In the genomic region with DNA sequence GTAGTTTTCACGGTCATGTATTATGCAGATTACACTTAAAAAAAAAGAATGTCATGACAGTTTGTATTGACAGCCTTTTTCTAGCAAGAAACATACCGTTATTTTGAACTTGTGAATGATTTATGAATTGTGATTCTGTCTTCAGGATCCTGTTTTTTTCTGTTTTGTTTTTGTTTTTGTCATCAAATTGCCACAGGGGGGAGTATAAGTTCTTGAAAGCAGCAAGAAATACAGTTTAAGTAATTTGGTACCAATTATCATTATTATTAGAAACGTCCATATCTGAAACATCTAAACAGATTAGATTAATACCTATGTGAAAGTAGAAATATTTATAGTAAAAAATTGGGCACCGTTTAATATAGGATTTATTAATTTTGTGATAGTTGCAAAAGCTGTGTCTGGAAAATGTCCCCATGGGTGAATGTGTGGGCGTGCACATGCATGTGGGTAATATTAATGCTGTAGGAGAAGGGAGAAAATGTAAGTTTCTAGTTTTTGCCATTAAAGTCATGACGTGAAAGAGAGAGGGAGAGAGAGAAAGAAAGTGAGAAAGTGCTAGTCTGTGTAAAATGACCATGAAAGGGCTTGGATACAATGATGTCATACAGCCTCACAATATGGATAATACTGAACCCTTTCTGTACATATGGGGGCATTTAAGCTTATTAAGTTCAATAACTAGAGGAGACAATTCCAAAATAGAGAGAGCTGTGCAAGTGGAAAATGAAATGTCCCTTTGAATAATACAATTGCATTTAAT, we compare ENCODE assay signal across 16 cellular contexts. TPM values are rescaled to one million over a fixed set of nuclear protein-coding genes. Genes with fewer than 3 reads are reported as not detected.
DNase-seq lines count a peak whose midpoint lies in the region; ATAC-seq and TF ChIP-seq lines count a peak whose summit lies in the region.
"Had no signal": no experiment of that assay in that cellular context is flagged by ENCODE, and none has a peak within 500 bp of the region (broad histone marks: within the 10 kb centered on the region; RNA-seq: fewer than 3 reads in every experiment).

No MANE protein-coding gene starts in this region.

- TF ChIP-seq CTCF in GM10248 (IDR thresholded peaks at IDR 0.05; ENCODE audit: control extremely low read depth, extremely low read depth, low read depth, missing control alignments) (peak; percentile 27), OCI-LY7 (conservative IDR thresholded peaks at IDR 0.05; ENCODE audit: low read length) (peak; percentile 76), epithelial cell of proximal tubule (conservative IDR thresholded peaks at IDR 0.05; ENCODE audit: low read depth, low read length) (peak; percentile 41), progenitor cell of endocrine pancreas (IDR thresholded peaks at IDR 0.05; ENCODE audit: unreplicated experiment) (no peak)

- no peaks in the 10 kb centered on the region for H3K36me3 Mint-ChIP-seq in progenitor cell of endocrine pancreas (ENCODE audit: insufficient read depth)
- H3K36me3 Mint-ChIP-seq: activated CD8-positive, alpha-beta memory T cell treated with anti-CD3 and anti-CD28 coated beads, Interleukin-2, amount 10 ng/mL, durations not matched to agents 7 days and 5 days; activated naive CD8-positive, alpha-beta T cell treated with anti-CD3 and anti-CD28 coated beads, Interleukin-2, amount 10 ng/mL, durations not matched to agents 7 days and 5 days; mesothelial cell of epicardium had no signal

- H3K9me3 ChIP-seq in OCI-LY7 (ENCODE audit: low read length) = no peaks in the 10 kb centered on the region

- H3K4me3 ChIP-seq in OCI-LY7 (ENCODE audit: low read depth, low read length, poor library complexity, severe bottlenecking) (no peak overlapping the region), epithelial cell of proximal tubule (ENCODE audit: low read depth, low read length) (no peak overlapping the region)

- H3K27ac ChIP-seq in OCI-LY7 (ENCODE audit: low read depth, low read length, poor library complexity, severe bottlenecking) = no peak overlapping the region
- H3K27ac ChIP-seq: VCaP had no signal

- no peaks in the 10 kb centered on the region; the same call in 1 of the 2 replicates for H4K20me1 ChIP-seq in OCI-LY7 (ENCODE audit: insufficient read depth, low read length)

- H3K27me3 Mint-ChIP-seq in progenitor cell of endocrine pancreas = no peaks in the 10 kb centered on the region

- H2AFZ ChIP-seq in OCI-LY7 (ENCODE audit: low read length) = peak overlapping the region; percentile 22; the same call in 1 of the 2 replicates

- no peak for ATAC-seq in GM21447 (IDR thresholded peaks at IDR 0.05; ENCODE audit: unreplicated experiment)
- ATAC-seq: activated CD8-positive, alpha-beta memory T cell treated with anti-CD3 and anti-CD28 coated beads, Interleukin-2, amount 10 ng/mL, durations not matched to agents 7 days and 5 days had no signal

- DNase-seq in GM10248 (ENCODE audit: extremely low spot score) (no peak), OCI-LY7 (ENCODE audit: low spot score) (peak; percentile 6), epithelial cell of proximal tubule (ENCODE audit: low read depth) (no peak), pons (ENCODE audit: low spot score) (peak; percentile 34), progenitor cell of endocrine pancreas (ENCODE audit: low spot score, unreplicated experiment) (no peak), NCI-H1417 treated with DMSO at 0.1 percent for 48 hours (lab: John Stamatoyannopoulos, UW) (no peak), MV-4-11 (lab: John Stamatoyannopoulos, UW) (no peak)
- DNase-seq: activated CD8-positive, alpha-beta memory T cell treated with anti-CD3 and anti-CD28 coated beads, Interleukin-2, amount 10 ng/mL, durations not matched to agents 7 days and 5 days; activated naive CD8-positive, alpha-beta T cell treated with anti-CD3 and anti-CD28 coated beads, Interleukin-2, amount 10 ng/mL, durations not matched to agents 7 days and 5 days; DMS153; hypothalamus; NCI-H510A; retina had no signal

- H3K4me1 Mint-ChIP-seq in progenitor cell of endocrine pancreas (ENCODE audit: low read depth) = peaks cover 18% of the 10 kb centered on the region
- H3K4me1 Mint-ChIP-seq: activated CD8-positive, alpha-beta memory T cell treated with anti-CD3 and anti-CD28 coated beads, Interleukin-2, amount 10 ng/mL, durations not matched to agents 7 days and 5 days; activated naive CD8-positive, alpha-beta T cell treated with anti-CD3 and anti-CD28 coated beads, Interleukin-2, amount 10 ng/mL, durations not matched to agents 7 days and 5 days had no signal

- H3K4me1 ChIP-seq in OCI-LY7 (ENCODE audit: insufficient read depth, low read length, poor library complexity, severe bottlenecking) = no peaks in the 10 kb centered on the region

- no peak overlapping the region for H3K4me2 ChIP-seq in OCI-LY7 (ENCODE audit: low read length)

- H3K4me3 Mint-ChIP-seq in progenitor cell of endocrine pancreas (ENCODE audit: low read depth) = no peak overlapping the region
- H3K4me3 Mint-ChIP-seq: activated CD8-positive, alpha-beta memory T cell treated with anti-CD3 and anti-CD28 coated beads, Interleukin-2, amount 10 ng/mL, durations not matched to agents 7 days and 5 days; activated naive CD8-positive, alpha-beta T cell treated with anti-CD3 and anti-CD28 coated beads, Interleukin-2, amount 10 ng/mL, durations not matched to agents 7 days and 5 days; mesothelial cell of epicardium had no signal

- CTCF ChIA-PET in GM10248 (lab: Yijun Ruan, JAX) = interaction anchor here (0.7 to 3.0 kb wide), 6 partner anchors 12 to 257 kb away, joined by 3 to 9 read pairs (median 4); no protein-coding TSS in a partner anchor
- CTCF ChIA-PET in OCI-LY7 (lab: Charles Lee; ENCODE audit: unreplicated experiment) = interaction anchor here (1.0 kb wide), 1 partner anchor 299 kb away, joined by 3 read pairs; no protein-coding TSS in a partner anchor

- no peaks in the 10 kb centered on the region for H3K36me3 ChIP-seq in OCI-LY7 (ENCODE audit: insufficient read depth, low read length)

- H3K79me2 ChIP-seq in OCI-LY7 (ENCODE audit: insufficient read depth, low read depth, low read length) = no peaks in the 10 kb centered on the region

- intact Hi-C loops in OCI-LY7 (cut with micrococcal nuclease; ENCODE audit: unreplicated experiment) = no loop called here

- no peaks in the 10 kb centered on the region for H3K9me2 ChIP-seq in OCI-LY7 (ENCODE audit: insufficient read depth, low read length)

- no peak overlapping the region for H3K27ac Mint-ChIP-seq in progenitor cell of endocrine pancreas
- H3K27ac Mint-ChIP-seq: activated CD8-positive, alpha-beta memory T cell treated with anti-CD3 and anti-CD28 coated beads, Interleukin-2, amount 10 ng/mL, durations not matched to agents 7 days and 5 days; activated naive CD8-positive, alpha-beta T cell treated with anti-CD3 and anti-CD28 coated beads, Interleukin-2, amount 10 ng/mL, durations not matched to agents 7 days and 5 days; mesothelial cell of epicardium had no signal

- BruUV-seq in OCI-LY7 (replicated peaks; lab: Mats Ljungman, UMichigan) = no TSS peak

- no peaks in the 10 kb centered on the region for H3K9me3 Mint-ChIP-seq in progenitor cell of endocrine pancreas (ENCODE audit: low read depth)
- H3K9me3 Mint-ChIP-seq: activated naive CD8-positive, alpha-beta T cell treated with anti-CD3 and anti-CD28 coated beads, Interleukin-2, amount 10 ng/mL, durations not matched to agents 7 days and 5 days; mesothelial cell of epicardium had no signal

- POLR2A ChIA-PET in GM10248 (lab: Yijun Ruan, JAX) = no interaction called here
- POLR2A ChIA-PET in OCI-LY7 (lab: Charles Lee) = interaction anchor here (0.8 to 0.9 kb wide), 3 partner anchors 58 to 299 kb away, joined by 3 read pairs; no protein-coding TSS in a partner anchor

RNA-seq across cellular contexts. Expression of a gene that starts 9.4 kb away (rescaled TPM):
- total RNA-seq in OCI-LY7 (2014; rRNA removed; shearing (Covaris generic)) = not detected in 2 replicates
- 0.36 TPM in 1 of 2 replicates, not detected in the other for total RNA-seq in OCI-LY7 (2022)
- total RNA-seq in epithelial cell of proximal tubule = 36.0 and 40.1 TPM in 2 replicates
- total RNA-seq in progenitor cell of endocrine pancreas = 31.8 and 33.5 TPM in 2 replicates
- total RNA-seq: activated CD8-positive, alpha-beta memory T cell treated with anti-CD3 and anti-CD28 coated beads, Interleukin-2, amount 10 ng/mL, durations not matched to agents 7 days and 5 days; activated naive CD8-positive, alpha-beta T cell treated with anti-CD3 and anti-CD28 coated beads, Interleukin-2, amount 10 ng/mL, durations not matched to agents 7 days and 5 days had no signal

Comparison
In these comparisons a context has a peak if more than half of its experiments do, and no peak if none do; other contexts are left out.
1. DNase-seq: peak in OCI-LY7 (single experiment) and pons (single experiment); none in GM10248 (single experiment), epithelial cell of proximal tubule (single experiment), progenitor cell of endocrine pancreas (single experiment), NCI-H1417 treated with DMSO at 0.1 percent for 48 hours (single experiment) and MV-4-11 (single experiment).
2. RNA of a gene that starts 9.4 kb away (total RNA-seq): 36.0 to 40.1 TPM in epithelial cell of proximal tubule and 31.8 to 33.5 TPM in progenitor cell of endocrine pancreas; 0.36 TPM in OCI-LY7; every median in the first group is over 10 times any median in the second.